Comparison of ENCODE assay signal across 8 cellular contexts in the genomic region with DNA sequence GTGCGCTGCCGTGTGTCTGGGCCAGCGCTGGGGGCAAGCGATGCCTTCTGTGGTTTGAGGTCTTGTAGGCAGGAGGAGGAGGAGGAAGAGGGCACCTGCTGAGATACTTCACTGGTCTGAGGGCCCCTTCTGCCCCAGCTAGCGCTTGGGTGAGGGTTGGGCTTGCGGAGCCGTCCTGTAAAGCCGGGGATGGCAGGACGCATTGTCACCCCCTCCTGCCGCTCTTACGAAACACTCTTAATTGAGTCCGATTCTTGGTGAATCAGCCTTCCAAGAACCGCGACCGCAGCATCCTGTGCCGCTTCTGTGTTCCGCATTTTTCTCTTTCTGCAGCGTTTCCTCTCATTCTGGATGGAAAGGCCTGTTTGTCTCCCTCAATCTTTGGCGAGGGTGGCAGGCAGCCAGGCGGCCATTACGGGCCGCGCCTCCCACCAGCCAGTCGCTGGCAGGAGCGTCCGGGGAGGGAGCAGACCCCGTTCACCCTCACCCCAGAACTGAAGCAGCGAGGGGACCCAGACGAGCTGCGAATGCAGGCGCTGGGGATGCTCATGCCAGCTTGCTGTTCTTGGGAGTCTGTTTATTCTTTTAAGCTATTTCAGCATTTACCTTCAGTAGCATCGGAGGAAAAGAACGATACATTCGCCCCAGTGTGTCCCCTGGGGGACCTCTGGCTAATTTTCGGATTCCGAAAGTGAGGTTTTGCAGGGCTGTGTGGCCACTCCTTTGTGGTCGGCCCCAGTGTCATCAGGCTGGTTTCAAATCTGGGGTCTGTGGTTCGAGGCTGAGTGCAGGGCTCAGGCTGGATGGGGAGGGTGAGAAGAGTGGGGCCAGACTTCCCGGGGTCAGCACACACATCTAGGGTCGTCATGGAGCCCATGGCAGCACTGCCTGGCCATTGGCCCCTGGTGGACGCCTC.
A peak's percentile ranks its signal among the peaks of the same experiment; 100 is the strongest.
DNase-seq lines count a peak whose midpoint lies in the region; ATAC-seq, FAIRE-seq and TF ChIP-seq lines count a peak whose summit lies in the region.

No MANE protein-coding gene starts in this region.

- TF ChIP-seq CTCF in GM23338 (conservative IDR thresholded peaks at IDR 0.05; ENCODE audit: low read depth in 2 of 2) (no peak), RWPE1 (conservative IDR thresholded peaks at IDR 0.05; ENCODE audit: low read depth) (no peak), pancreas (IDR thresholded peaks at IDR 0.05) (no peak), testis (IDR thresholded peaks at IDR 0.05) (no peak)

- CTCF ChIA-PET in RWPE1 (lab: Yijun Ruan, JAX), result no interaction called here

- no peak for TF ChIP-seq POLR2A in testis (IDR thresholded peaks at IDR 0.05)

- H3K9me3 Mint-ChIP-seq in GM23338, result no peaks in the 10 kb centered on the region; the same call in 2 of the 3 replicates

- no peak overlapping the region for H2AFZ ChIP-seq in GM23338

- peaks cover 71 to 96% (median 80%) of the 10 kb centered on the region in 11 experiments for H4K20me1 ChIP-seq in BLaER1 treated with 17β-estradiol and CSF1 and Interleukin-3, amounts not matched to agents 10 nM and 100 nM
- peaks cover 31% of the 10 kb centered on the region for H4K20me1 ChIP-seq in GM23338 (replicated peaks; ENCODE audit: insufficient read depth)

- H3K4me3 ChIP-seq in BLaER1 treated with 17β-estradiol and CSF1 and Interleukin-3, amounts not matched to agents 10 nM and 100 nM, result peak overlapping the region; percentile 35 to 64 (median 46); a peak in 18 of 20 replicates
- H3K4me3 ChIP-seq in GM23338, result no peak overlapping the region
- H3K4me3 ChIP-seq in pancreas, result peak overlapping the region in 1 of 4 donors; percentile 5
- no peak overlapping the region for H3K4me3 ChIP-seq in testis

- H3K4me2 ChIP-seq in BLaER1 treated with 17β-estradiol and CSF1 and Interleukin-3, amounts not matched to agents 10 nM and 100 nM, result peak overlapping the region; percentile 87 to 100 (median 97)
- no peak overlapping the region for H3K4me2 ChIP-seq in GM23338

- no peaks in the 10 kb centered on the region for H3K9me3 ChIP-seq in BLaER1 treated with 17β-estradiol and CSF1 and Interleukin-3, amounts not matched to agents 10 nM and 100 nM (replicated peaks in 1 of 11)
- H3K9me3 ChIP-seq in pancreas, result no peaks in the 10 kb centered on the region
- no peaks in the 10 kb centered on the region for H3K9me3 ChIP-seq in testis

- H3K27me3 ChIP-seq in BLaER1 treated with 17β-estradiol and CSF1 and Interleukin-3, amounts not matched to agents 10 nM and 100 nM, result peaks cover 0 to 57% (median 26%) of the 10 kb centered on the region in 11 experiments; a peak in 14 of 22 replicates
- H3K27me3 ChIP-seq in GM23338 (ENCODE audit: insufficient read depth), result no peaks in the 10 kb centered on the region
- no peaks in the 10 kb centered on the region for H3K27me3 ChIP-seq in pancreas
- no peaks in the 10 kb centered on the region for H3K27me3 ChIP-seq in testis

- H3K4me3 Mint-ChIP-seq in GM23338, result no peak overlapping the region; the same call in 2 of the 3 replicates

- peak overlapping the region; percentile 91 for H3K27ac Mint-ChIP-seq in GM23338

- peaks cover 47% of the 10 kb centered on the region for H3K27me3 Mint-ChIP-seq in GM23338 (ENCODE audit: insufficient read depth, low read depth, poor library complexity)

- H3K4me1 Mint-ChIP-seq in GM23338, result peaks cover 51% of the 10 kb centered on the region

- no peaks in the 10 kb centered on the region for H3K9me2 ChIP-seq in GM23338 (ENCODE audit: insufficient read depth)

- no peaks in the 10 kb centered on the region for H3F3A ChIP-seq in GM23338 (replicated peaks; ENCODE audit: low read depth)

- ATAC-seq in GM23338 (peak; percentile 9; the same call in 2 of the 3 replicates), pancreas (peak in 3 of 4 donors; percentile 62 to 74 (median 71)), GM18520 (IDR thresholded peaks at IDR 0.05; ENCODE audit: unreplicated experiment) (no peak)

- H3K9ac ChIP-seq in BLaER1 treated with 17β-estradiol and CSF1 and Interleukin-3, amounts not matched to agents 10 nM and 100 nM, result peak overlapping the region; percentile 70 to 89 (median 81)

- FAIRE-seq in pancreas (lab: Jason Lieb, UNC), result no peak

- DNase-seq in GM23338 (ENCODE audit: low spot score) (no peak), RWPE1 (ENCODE audit: low spot score) (peak; percentile 86), fibroblast of the conjunctiva (ENCODE audit: low read depth) (peak; percentile 90), pancreas (peak in 1 of 6 donors; percentile 70), testis (peak; percentile 82)
- peak; percentile 91 for DNase-seq in activated effector memory CD4-positive, alpha-beta T cell treated with anti-CD3 and anti-CD28 coated beads, Interleukin-2, amount 50 U/mL, for 16 hours

- H3K27ac ChIP-seq in BLaER1 treated with 17β-estradiol and CSF1 and Interleukin-3, amounts not matched to agents 10 nM and 100 nM, result peak overlapping the region; percentile 69 to 98 (median 90); a peak in 21 of 22 replicates
- H3K27ac ChIP-seq in GM23338 (ENCODE audit: low read depth) (peak overlapping the region; percentile 72; the same call in 1 of the 2 replicates), RWPE1 (peak overlapping the region; percentile 97), pancreas (peak overlapping the region in 2 of 4 donors; percentile 50 to 55), testis (peak overlapping the region; percentile 16 to 68)

- intact Hi-C loops in pancreas (cut with DNase I) (no loop called here), testis (cut with DNase I; ENCODE audit: low total_unique reads) (no loop called here)

- WGBS in pancreas, 2 donors, result 77 to 80% methylated on average over 41 of the region's 41 CpGs
- 21 to 39% methylated on average over 25 to 41 of the region's 41 CpGs for WGBS in testis, 2 donors

- POLR2A ChIA-PET in RWPE1 (lab: Yijun Ruan, JAX; ENCODE audit: low non-redundant PET), result no interaction called here

- H3K79me2 ChIP-seq in GM23338 (replicated peaks; ENCODE audit: insufficient read depth), result peaks cover 98% of the 10 kb centered on the region

- H3K36me3 ChIP-seq in BLaER1 treated with 17β-estradiol and CSF1 and Interleukin-3, amounts not matched to agents 10 nM and 100 nM, result peaks cover 0 to 26% (median 0%) of the 10 kb centered on the region in 11 experiments; a peak in 4 of 22 replicates
- H3K36me3 ChIP-seq in GM23338 (ENCODE audit: insufficient read depth), result no peaks in the 10 kb centered on the region
- H3K36me3 ChIP-seq in pancreas, result no peaks in the 10 kb centered on the region
- H3K36me3 ChIP-seq in testis (ENCODE audit: low read depth, missing control alignments), result no peaks in the 10 kb centered on the region

- no peaks in the 10 kb centered on the region for H3K36me3 Mint-ChIP-seq in GM23338 (ENCODE audit: low read depth)

- peaks cover 68 to 98% (median 86%) of the 10 kb centered on the region in 10 experiments for H3K4me1 ChIP-seq in BLaER1 treated with 17β-estradiol and CSF1 and Interleukin-3, amounts not matched to agents 10 nM and 100 nM
- H3K4me1 ChIP-seq in GM23338 (ENCODE audit: insufficient read depth) (peaks cover 17% of the 10 kb centered on the region), pancreas (peaks cover 0 to 3% (median 0%) of the 10 kb centered on the region in 3 donors), testis (peaks cover 44% of the 10 kb centered on the region)

TF ChIP-seq in GM23338, 12 proteins besides CTCF, POLR2A, EP300 and RAD21:
- TF ChIP-seq EZH2 (IDR thresholded peaks at IDR 0.05; ENCODE audit: low read depth, unreplicated experiment), result no peak
- no peak for TF ChIP-seq NANOG (IDR thresholded peaks at IDR 0.05; ENCODE audit: borderline replicate concordance)

Comparison
In these comparisons a context has a peak if more than half of its experiments do, and no peak if none do; other contexts are left out.
1. H3K4me3 ChIP-seq: peak in BLaER1 treated with 17β-estradiol and CSF1 and Interleukin-3, amounts not matched to agents 10 nM and 100 nM (10 of 10); none in GM23338 (single experiment) and testis (0 of 2).